Comparison of ENCODE assay signal across 11 cellular contexts in genomic region chr2:120779781-120780283, GRCh38. TPM values are rescaled to one million over a fixed set of nuclear protein-coding genes. Genes with fewer than 3 reads are reported as not detected.
DNase-seq lines count a peak whose midpoint lies in the region; ATAC-seq and TF ChIP-seq lines count a peak whose summit lies in the region.
"Had no signal": no experiment of that assay in that cellular context is flagged by ENCODE, and none has a peak within 500 bp of the region (broad histone marks: within the 10 kb centered on the region; RNA-seq: fewer than 3 reads in every experiment).

No MANE protein-coding gene starts in this region.

- H3K9me3 Mint-ChIP-seq in activated CD4-positive, alpha-beta T cell treated with anti-CD3 and anti-CD28 coated beads, Interleukin-2, amount 10 ng/mL, durations not matched to agents 7 days and 5 days, result no peaks in the 10 kb centered on the region
- H3K9me3 Mint-ChIP-seq in stimulated activated naive B cell treated with anti-CD40 and anti-IgM and Interleukin-4, amounts not matched to agents 10 μg/mL and 1 μg/mL and 100 μg/mL, for 72 hours, result no peaks in the 10 kb centered on the region
- H3K9me3 Mint-ChIP-seq: activated naive CD4-positive, alpha-beta T cell treated with anti-CD3 and anti-CD28 coated beads, Interleukin-2, amount 50 U/mL, for 24 hours had no signal

- H3K36me3 ChIP-seq in suprapubic skin, result no peaks in the 10 kb centered on the region

- H3K4me3 ChIP-seq in fibroblast of villous mesenchyme (ENCODE audit: low read depth, low read length) (no peak overlapping the region), suprapubic skin (no peak overlapping the region)

- ATAC-seq in stimulated activated naive B cell treated with anti-CD40 and anti-IgM and Interleukin-4, amounts not matched to agents 10 μg/mL and 1 μg/mL and 100 μg/mL, for 72 hours (replicated peaks), result no peak
- no peak for ATAC-seq in GM21360 (IDR thresholded peaks at IDR 0.05; ENCODE audit: unreplicated experiment)

- TF ChIP-seq POLR2A in suprapubic skin (IDR thresholded peaks at IDR 0.05), result no peak

- H3K36me3 Mint-ChIP-seq in activated CD4-positive, alpha-beta T cell treated with anti-CD3 and anti-CD28 coated beads, Interleukin-2, amount 10 ng/mL, durations not matched to agents 7 days and 5 days (ENCODE audit: low read depth), result no peaks in the 10 kb centered on the region
- H3K36me3 Mint-ChIP-seq in stimulated activated naive B cell treated with anti-CD40 and anti-IgM and Interleukin-4, amounts not matched to agents 10 μg/mL and 1 μg/mL and 100 μg/mL, for 72 hours, result no peaks in the 10 kb centered on the region
- H3K36me3 Mint-ChIP-seq: activated naive CD4-positive, alpha-beta T cell treated with anti-CD3 and anti-CD28 coated beads, Interleukin-2, amount 50 U/mL, for 24 hours had no signal

- peak overlapping the region; percentile 44 for H3K27ac ChIP-seq in suprapubic skin

- POLR2A ChIA-PET in activated CD4-positive, alpha-beta T cell treated with anti-CD3 and anti-CD28 coated beads, Interleukin-2, amount 10 ng/mL, durations not matched to agents 7 days and 5 days (lab: Charles Lee), result no interaction called here

- no peaks in the 10 kb centered on the region for H3K9me3 ChIP-seq in suprapubic skin

- no peaks in the 10 kb centered on the region for H3K27me3 Mint-ChIP-seq in activated CD4-positive, alpha-beta T cell treated with anti-CD3 and anti-CD28 coated beads, Interleukin-2, amount 10 ng/mL, durations not matched to agents 7 days and 5 days
- no peaks in the 10 kb centered on the region for H3K27me3 Mint-ChIP-seq in stimulated activated naive B cell treated with anti-CD40 and anti-IgM and Interleukin-4, amounts not matched to agents 10 μg/mL and 1 μg/mL and 100 μg/mL, for 72 hours
- H3K27me3 Mint-ChIP-seq: activated naive CD4-positive, alpha-beta T cell treated with anti-CD3 and anti-CD28 coated beads, Interleukin-2, amount 50 U/mL, for 24 hours had no signal

- in situ Hi-C loops in SK-MEL-5 (cut with HindIII; ENCODE audit: low pct_unique_long_range_greater_than_20kb, low sequenced_read_pairs), result no loop called here

- TF ChIP-seq EP300 in suprapubic skin (IDR thresholded peaks at IDR 0.05), result no peak

- peaks cover 61% of the 10 kb centered on the region for H3K4me1 ChIP-seq in suprapubic skin

- DNase-seq in activated CD4-positive, alpha-beta T cell treated with anti-CD3 and anti-CD28 coated beads for 48 hours, result peak; percentile 21
- no peak for DNase-seq in activated CD4-positive, alpha-beta T cell treated with anti-CD3 and anti-CD28 coated beads, Interleukin-2, amount 10 ng/mL, durations not matched to agents 7 days and 5 days
- DNase-seq in SK-MEL-5 (ENCODE audit: low read depth, low spot score) (peak; percentile 39), fibroblast of villous mesenchyme (ENCODE audit: low read depth) (peak; percentile 88), suprapubic skin (ENCODE audit: low spot score in 2 of 2) (no peak), T-helper 1 cell (no peak)
- DNase-seq in stimulated activated naive B cell treated with anti-CD40 and anti-IgM and Interleukin-4, amounts not matched to agents 10 μg/mL and 1 μg/mL and 100 μg/mL, for 72 hours, result no peak
- DNase-seq: ACHN, hippocampal formation had no signal

- peaks cover 8% of the 10 kb centered on the region for H3K4me1 Mint-ChIP-seq in activated CD4-positive, alpha-beta T cell treated with anti-CD3 and anti-CD28 coated beads, Interleukin-2, amount 10 ng/mL, durations not matched to agents 7 days and 5 days
- no peaks in the 10 kb centered on the region for H3K4me1 Mint-ChIP-seq in stimulated activated naive B cell treated with anti-CD40 and anti-IgM and Interleukin-4, amounts not matched to agents 10 μg/mL and 1 μg/mL and 100 μg/mL, for 72 hours

- no peak overlapping the region for H3K4me3 Mint-ChIP-seq in activated CD4-positive, alpha-beta T cell treated with anti-CD3 and anti-CD28 coated beads, Interleukin-2, amount 10 ng/mL, durations not matched to agents 7 days and 5 days
- no peak overlapping the region for H3K4me3 Mint-ChIP-seq in stimulated activated naive B cell treated with anti-CD40 and anti-IgM and Interleukin-4, amounts not matched to agents 10 μg/mL and 1 μg/mL and 100 μg/mL, for 72 hours
- H3K4me3 Mint-ChIP-seq: activated naive CD4-positive, alpha-beta T cell treated with anti-CD3 and anti-CD28 coated beads, Interleukin-2, amount 50 U/mL, for 24 hours had no signal

- CTCF ChIA-PET in activated CD4-positive, alpha-beta T cell treated with anti-CD3 and anti-CD28 coated beads, Interleukin-2, amount 10 ng/mL, durations not matched to agents 7 days and 5 days (lab: Charles Lee), result no interaction called here

- no peaks in the 10 kb centered on the region for H3K27me3 ChIP-seq in suprapubic skin

- peak; percentile 39 for TF ChIP-seq CTCF in fibroblast of villous mesenchyme (IDR thresholded peaks at IDR 0.05; ENCODE audit: insufficient read depth, low read depth, low read length)
- no peak for TF ChIP-seq CTCF in suprapubic skin (IDR thresholded peaks at IDR 0.05)

- 47% methylated on average over 12 of the region's 13 CpGs for WGBS in suprapubic skin

- no peak overlapping the region for H3K27ac Mint-ChIP-seq in activated CD4-positive, alpha-beta T cell treated with anti-CD3 and anti-CD28 coated beads, Interleukin-2, amount 10 ng/mL, durations not matched to agents 7 days and 5 days
- no peak overlapping the region for H3K27ac Mint-ChIP-seq in stimulated activated naive B cell treated with anti-CD40 and anti-IgM and Interleukin-4, amounts not matched to agents 10 μg/mL and 1 μg/mL and 100 μg/mL, for 72 hours
- H3K27ac Mint-ChIP-seq: activated naive CD4-positive, alpha-beta T cell treated with anti-CD3 and anti-CD28 coated beads, Interleukin-2, amount 50 U/mL, for 24 hours had no signal

RNA-seq across cellular contexts. Expression of gene GLI2, which starts 44.2 kb away (rescaled TPM):
- under 1 TPM; 0.07 to 0.12 TPM for total RNA-seq in activated CD4-positive, alpha-beta T cell treated with anti-CD3 and anti-CD28 coated beads, Interleukin-2, amount 10 ng/mL, durations not matched to agents 7 days and 5 days
- 0.16 and 0.24 TPM in 2 replicates for total RNA-seq in SK-MEL-5 (2014; rRNA removed; shearing (Covaris generic))
- polyA plus RNA-seq in SK-MEL-5 (2015; cell fraction: cytosol; rRNA removed), result 0.02 and 0.46 TPM in 2 replicates
- polyA plus RNA-seq in SK-MEL-5 (2015; cell fraction: nucleus; rRNA removed), result 0.14 and 0.20 TPM in 2 replicates
- total RNA-seq in fibroblast of villous mesenchyme (22.5 and 28.3 TPM in 2 replicates), suprapubic skin (1 to 10 TPM; 1.9 to 7.9 (median 5.5) TPM)

Comparison
In these comparisons a context has a peak if more than half of its experiments do, and no peak if none do; other contexts are left out.
1. DNase-seq: peak in activated CD4-positive, alpha-beta T cell treated with anti-CD3 and anti-CD28 coated beads for 48 hours (single experiment), SK-MEL-5 (single experiment) and fibroblast of villous mesenchyme (single experiment); none in activated CD4-positive, alpha-beta T cell treated with anti-CD3 and anti-CD28 coated beads, Interleukin-2, amount 10 ng/mL, durations not matched to agents 7 days and 5 days (single experiment), suprapubic skin (0 of 2), stimulated activated naive B cell treated with anti-CD40 and anti-IgM and Interleukin-4, amounts not matched to agents 10 μg/mL and 1 μg/mL and 100 μg/mL, for 72 hours (single experiment) and T-helper 1 cell (0 of 5).